In genomic region chr20:32807706-32808105, GRCh38 we compare ENCODE assay signal across 23 cellular contexts. TPM values are rescaled to one million over a fixed set of nuclear protein-coding genes. Genes with fewer than 3 reads are reported as not detected.
DNase-seq lines count a peak whose midpoint lies in the region; ATAC-seq and TF ChIP-seq lines count a peak whose summit lies in the region.
"Had no signal": no experiment of that assay in that cellular context is flagged by ENCODE, and none has a peak within 500 bp of the region (broad histone marks: within the 10 kb centered on the region; RNA-seq: fewer than 3 reads in every experiment).

No MANE protein-coding gene starts in this region.

- H4K20me1 ChIP-seq in GM23338 (replicated peaks; ENCODE audit: insufficient read depth): peaks cover 73% of the 10 kb centered on the region

- peaks cover 100% of the 10 kb centered on the region for H3F3A ChIP-seq in GM23338 (replicated peaks; ENCODE audit: low read depth)

- H3K4me3 Mint-ChIP-seq in GM23338 (peak overlapping the region; percentile 54), nephron progenitor cell (no peak overlapping the region)
- H3K4me3 Mint-ChIP-seq: activated CD8-positive, alpha-beta T cell treated with anti-CD3 and anti-CD28 coated beads for 36 hours; CD8-positive, alpha-beta memory T cell; stimulated activated memory B cell treated with anti-CD40 and anti-IgM and Interleukin-4, amounts not matched to agents 10 μg/mL and 1 μg/mL and 100 μg/mL, for 72 hours had no signal

- no peak overlapping the region for H3K9ac ChIP-seq in HUES48 (ENCODE audit: low read depth, low read length)

- peaks cover 25% of the 10 kb centered on the region for H3K79me2 ChIP-seq in GM23338 (replicated peaks; ENCODE audit: insufficient read depth)

- peak overlapping the region; percentile 91 for H3K27ac Mint-ChIP-seq in GM23338
- peak overlapping the region; percentile 91 for H3K27ac Mint-ChIP-seq in nephron progenitor cell
- H3K27ac Mint-ChIP-seq: activated CD8-positive, alpha-beta T cell treated with anti-CD3 and anti-CD28 coated beads for 36 hours; stimulated activated memory B cell treated with anti-CD40 and anti-IgM and Interleukin-4, amounts not matched to agents 10 μg/mL and 1 μg/mL and 100 μg/mL, for 72 hours had no signal

- no peak overlapping the region; the same call in 1 of the 2 replicates for H3K4me3 ChIP-seq in GM23338
- H3K4me3 ChIP-seq in HUES48 (ENCODE audit: low read depth, low read length): no peak overlapping the region
- no peak overlapping the region for H3K4me3 ChIP-seq in ectodermal cell (ENCODE audit: insufficient read depth, low read depth, low read length)
- H3K4me3 ChIP-seq in uterus: no peak overlapping the region
- no peak overlapping the region for H3K4me3 ChIP-seq in tibial artery
- H3K4me3 ChIP-seq: adrenal gland, psoas muscle, suprapubic skin had no signal

- DNase-seq in GM23338 (ENCODE audit: low spot score) (peak; percentile 91), nephron progenitor cell (peak; percentile 70), uterus (no peak), tibial artery (no peak)
- no peak for DNase-seq in stimulated activated CD4-positive, alpha-beta T cell treated with anti-CD3 and anti-CD28 coated beads, Interleukin-2, amount 100 ng/mL, for 24 hours
- DNase-seq: activated CD8-positive, alpha-beta T cell treated with anti-CD3 and anti-CD28 coated beads for 36 hours; activated naive CD4-positive, alpha-beta T cell; adrenal gland; CD8-positive, alpha-beta memory T cell; DND-41; left ventricle myocardium superior; NCI-H1092 treated with DMSO at 0.1 percent for 48 hours; NCI-H2081 treated with DMSO at 0.1 percent for 48 hours; NCI-H774; OCI-M1; psoas muscle; small intestine had no signal

- no peak for TF ChIP-seq POLR2A in uterus (IDR thresholded peaks at IDR 0.05)

- H3K9me2 ChIP-seq in GM23338 (ENCODE audit: insufficient read depth): no peaks in the 10 kb centered on the region

- H3K27ac ChIP-seq in GM23338 (ENCODE audit: low read depth): peak overlapping the region; percentile 92
- peak overlapping the region; percentile 64 for H3K27ac ChIP-seq in HUES48 (ENCODE audit: low read depth, low read length)
- peak overlapping the region; percentile 38 for H3K27ac ChIP-seq in ectodermal cell (ENCODE audit: insufficient read depth, low read depth, low read length, poor library complexity, severe bottlenecking)
- no peak overlapping the region for H3K27ac ChIP-seq in uterus
- H3K27ac ChIP-seq in tibial artery: no peak overlapping the region
- H3K27ac ChIP-seq: adrenal gland, neutrophil, psoas muscle had no signal

- TF ChIP-seq CTCF in GM23338 (conservative IDR thresholded peaks at IDR 0.05; ENCODE audit: low read depth in 2 of 2) (no peak), nephron progenitor cell (IDR thresholded peaks at IDR 0.05) (no peak), uterus (IDR thresholded peaks at IDR 0.05) (no peak), tibial artery (IDR thresholded peaks at IDR 0.05) (no peak)

- H3K36me3 ChIP-seq in GM23338 (ENCODE audit: insufficient read depth) (peaks cover 75% of the 10 kb centered on the region), HUES48 (ENCODE audit: control insufficient read depth, insufficient read depth, low read length) (peaks cover 76% of the 10 kb centered on the region), ectodermal cell (ENCODE audit: control insufficient read depth, insufficient read depth, low read length) (peaks cover 32% of the 10 kb centered on the region), uterus (no peaks in the 10 kb centered on the region), tibial artery (peaks cover 0 to 9% (median 1%) of the 10 kb centered on the region in 3 donors)
- H3K36me3 ChIP-seq: adrenal gland, neutrophil had no signal

- peaks cover 82% of the 10 kb centered on the region for H3K27me3 Mint-ChIP-seq in GM23338 (ENCODE audit: insufficient read depth, low read depth, poor library complexity)
- no peaks in the 10 kb centered on the region for H3K27me3 Mint-ChIP-seq in nephron progenitor cell (ENCODE audit: low read depth, poor library complexity)
- H3K27me3 Mint-ChIP-seq: activated CD8-positive, alpha-beta T cell treated with anti-CD3 and anti-CD28 coated beads for 36 hours; stimulated activated memory B cell treated with anti-CD40 and anti-IgM and Interleukin-4, amounts not matched to agents 10 μg/mL and 1 μg/mL and 100 μg/mL, for 72 hours had no signal

- no peaks in the 10 kb centered on the region for H3K27me3 ChIP-seq in GM23338 (ENCODE audit: insufficient read depth)
- no peaks in the 10 kb centered on the region for H3K27me3 ChIP-seq in HUES48 (ENCODE audit: control insufficient read depth, insufficient read depth, low read length)
- no peaks in the 10 kb centered on the region for H3K27me3 ChIP-seq in ectodermal cell (ENCODE audit: control insufficient read depth, insufficient read depth, low read length, poor library complexity, severe bottlenecking)
- no peaks in the 10 kb centered on the region for H3K27me3 ChIP-seq in uterus
- no peaks in the 10 kb centered on the region for H3K27me3 ChIP-seq in tibial artery
- H3K27me3 ChIP-seq: adrenal gland, neutrophil, suprapubic skin had no signal

- ATAC-seq in GM23338: peak; percentile 58
- ATAC-seq: activated CD8-positive, alpha-beta T cell treated with anti-CD3 and anti-CD28 coated beads for 36 hours; left ventricle myocardium superior; psoas muscle; Right ventricle myocardium inferior; stimulated activated memory B cell treated with anti-CD40 and anti-IgM and Interleukin-4, amounts not matched to agents 10 μg/mL and 1 μg/mL and 100 μg/mL, for 72 hours had no signal

- peaks cover 10% of the 10 kb centered on the region; the same call in 2 of the 3 replicates for H3K9me3 Mint-ChIP-seq in GM23338
- H3K9me3 Mint-ChIP-seq in nephron progenitor cell: no peaks in the 10 kb centered on the region
- H3K9me3 Mint-ChIP-seq: activated CD8-positive, alpha-beta T cell treated with anti-CD3 and anti-CD28 coated beads for 36 hours; CD8-positive, alpha-beta memory T cell; stimulated activated memory B cell treated with anti-CD40 and anti-IgM and Interleukin-4, amounts not matched to agents 10 μg/mL and 1 μg/mL and 100 μg/mL, for 72 hours had no signal

- H3K4me1 ChIP-seq in GM23338 (ENCODE audit: insufficient read depth) (peaks cover 62% of the 10 kb centered on the region), HUES48 (ENCODE audit: control insufficient read depth, insufficient read depth, low read length) (peaks cover 49% of the 10 kb centered on the region), ectodermal cell (ENCODE audit: control insufficient read depth, insufficient read depth, low read length) (peaks cover 21% of the 10 kb centered on the region), uterus (no peaks in the 10 kb centered on the region), tibial artery (no peaks in the 10 kb centered on the region)
- H3K4me1 ChIP-seq: psoas muscle had no signal

- H3K9me3 ChIP-seq in HUES48 (ENCODE audit: control insufficient read depth, insufficient read depth, low read length) (no peaks in the 10 kb centered on the region), ectodermal cell (ENCODE audit: control insufficient read depth, low read length) (no peaks in the 10 kb centered on the region), uterus (no peaks in the 10 kb centered on the region), tibial artery (no peaks in the 10 kb centered on the region)
- H3K9me3 ChIP-seq: adrenal gland, neutrophil, psoas muscle, suprapubic skin had no signal

- WGBS in ectodermal cell, 2 experiments: 25 to 32% methylated on average over 9 of the region's 9 CpGs

- H3K4me2 ChIP-seq in GM23338: peak overlapping the region; percentile 42

- peaks cover 73% of the 10 kb centered on the region for H3K4me1 Mint-ChIP-seq in GM23338
- H3K4me1 Mint-ChIP-seq in nephron progenitor cell: peaks cover 52% of the 10 kb centered on the region
- H3K4me1 Mint-ChIP-seq: CD8-positive, alpha-beta memory T cell; stimulated activated memory B cell treated with anti-CD40 and anti-IgM and Interleukin-4, amounts not matched to agents 10 μg/mL and 1 μg/mL and 100 μg/mL, for 72 hours had no signal

- H3K36me3 Mint-ChIP-seq in GM23338 (ENCODE audit: low read depth): peaks cover 82% of the 10 kb centered on the region
- H3K36me3 Mint-ChIP-seq in nephron progenitor cell (ENCODE audit: low read depth): peaks cover 50% of the 10 kb centered on the region
- H3K36me3 Mint-ChIP-seq: CD8-positive, alpha-beta memory T cell; stimulated activated memory B cell treated with anti-CD40 and anti-IgM and Interleukin-4, amounts not matched to agents 10 μg/mL and 1 μg/mL and 100 μg/mL, for 72 hours had no signal

- intact Hi-C loops in uterus (cut with DNase I; ENCODE audit: low total_unique reads) (no loop called here), tibial artery (cut with DNase I; ENCODE audit: low total_unique reads) (no loop called here)

- no peak overlapping the region for H2AFZ ChIP-seq in GM23338

TF ChIP-seq in GM23338, 12 proteins besides CTCF, POLR2A, EP300 and RAD21 (continues in another document):
- TF ChIP-seq POLR2AphosphoS5 (IDR thresholded peaks at IDR 0.05; ENCODE audit: low read depth) (peak; percentile 47; the same call in 1 of the 2 replicates), EZH2phosphoT487 (IDR thresholded peaks at IDR 0.05; ENCODE audit: unreplicated experiment) (no peak), JUNB (IDR thresholded peaks at IDR 0.05; ENCODE audit: unreplicated experiment) (peak; percentile 18)

RNA-seq across cellular contexts. Expression of gene MAPRE1, which starts 12.0 kb away (rescaled TPM):
- total RNA-seq in GM23338 (2014; rRNA removed; shearing (Covaris generic)): 152 and 177 TPM in 2 replicates
- polyA plus RNA-seq in GM23338 (2016; fragmentation: Nextera tagmentation; extraction: Ambion mirVana): 61.2 and 69.3 TPM in 2 replicates
- 222 TPM for polyA plus RNA-seq in ectodermal cell (2013, experiment 1 of 4)
- 226 TPM for polyA plus RNA-seq in ectodermal cell (2013, experiment 2 of 4)
- 155 TPM for polyA plus RNA-seq in ectodermal cell (2013, experiment 3 of 4)
- 179 TPM for polyA plus RNA-seq in ectodermal cell (2013, experiment 4 of 4)
- total RNA-seq in uterus: 100 to 1,000 TPM in 2 of 4 donors, 10 to 100 TPM in 2; 44.8 to 112 (median 101) TPM

RNA-seq across cellular contexts. Expression of gene DNMT3B, which starts 45.5 kb away (rescaled TPM):
- total RNA-seq in GM23338 (2014; rRNA removed; shearing (Covaris generic)): 2,222 and 2,281 TPM in 2 replicates
- polyA plus RNA-seq in GM23338 (2016; fragmentation: Nextera tagmentation; extraction: Ambion mirVana): 711 and 726 TPM in 2 replicates
- polyA plus RNA-seq in ectodermal cell (2013, experiment 1 of 4): 92.5 TPM
- polyA plus RNA-seq in ectodermal cell (2013, experiment 2 of 4): 99.9 TPM
- 61.7 TPM for polyA plus RNA-seq in ectodermal cell (2013, experiment 3 of 4)
- polyA plus RNA-seq in ectodermal cell (2013, experiment 4 of 4): 60.2 TPM
- total RNA-seq in uterus: 1 to 10 TPM in 2 of 4 donors, under 1 TPM in 2; 0.26 to 5.0 (median 1.2) TPM

RNA-seq across cellular contexts. Expression of gene EFCAB8, which starts 51.0 kb away (rescaled TPM):
- total RNA-seq in GM23338 (2014; rRNA removed; shearing (Covaris generic)): 0.35 TPM in 1 of 2 replicates, not detected in the other
- polyA plus RNA-seq in GM23338 (2016; fragmentation: Nextera tagmentation; extraction: Ambion mirVana): not detected in 2 replicates
- polyA plus RNA-seq in ectodermal cell (2013, experiment 1 of 4): not detected
- 0.18 TPM for polyA plus RNA-seq in ectodermal cell (2013, experiment 2 of 4)
- polyA plus RNA-seq in ectodermal cell (2013, experiment 3 of 4): not detected
- polyA plus RNA-seq in ectodermal cell (2013, experiment 4 of 4): not detected
- total RNA-seq in uterus: 1 to 10 TPM in 2 of 4 donors, not detected in 2; 1.4 to 1.5 TPM
- total RNA-seq: left ventricle myocardium superior had no signal
- polyA plus RNA-seq: CD8-positive, alpha-beta memory T cell had no signal

Comparison
In these comparisons a context has a peak if more than half of its experiments do, and no peak if none do; other contexts are left out.
1. DNase-seq: peak in GM23338 (single experiment) and nephron progenitor cell (single experiment); none in stimulated activated CD4-positive, alpha-beta T cell treated with anti-CD3 and anti-CD28 coated beads, Interleukin-2, amount 100 ng/mL, for 24 hours (0 of 2), uterus (0 of 2) and tibial artery (0 of 2).
2. H3K27ac ChIP-seq: peak in GM23338 (single experiment), HUES48 (single experiment) and ectodermal cell (single experiment); none in uterus (0 of 2) and tibial artery (0 of 2).
3. RNA of gene DNMT3B, which starts 45.5 kb away (total RNA-seq): 2,222 to 2,281 TPM in GM23338; 0.26 to 5.0 TPM in uterus; every median in the first group is over 100 times any median in the second.